In genomic region chr21:14744368-14744767, GRCh38 we compare ENCODE assay signal across 1 cellular context.
TF ChIP-seq lines count a peak whose summit lies in the region.

No MANE protein-coding gene starts in this region.

TF ChIP-seq in K562, 482 proteins besides CTCF, POLR2A, EP300 and RAD21 (continued from another document):
- no peak for TF ChIP-seq CHAMP1 (IDR thresholded peaks at IDR 0.05)
- TF ChIP-seq EWSR1 (IDR thresholded peaks at IDR 0.05; ENCODE audit: borderline replicate concordance, low read depth, partially characterized antibody) = no peak
- no peak for TF ChIP-seq ZNF133 (CRISPR knock-in tag; IDR thresholded peaks at IDR 0.05)
- no peak for TF ChIP-seq NCOA2 (IDR thresholded peaks at IDR 0.05; ENCODE audit: partially characterized antibody in 2 of 2)
- TF ChIP-seq FOXA3 (CRISPR knock-in tag; conservative IDR thresholded peaks at IDR 0.05 in 1 of 2, IDR thresholded peaks at IDR 0.05 in 1 of 2) = peak in 1 of 2 experiments; percentile 28; a peak in 1 of 4 replicates
- TF ChIP-seq SRF (CRISPR knock-in tag; IDR thresholded peaks at IDR 0.05) = no peak
- TF ChIP-seq MEIS2 (IDR thresholded peaks at IDR 0.05; ENCODE audit: partially characterized antibody) = no peak
- TF ChIP-seq GTF2E2 (tag; IDR thresholded peaks at IDR 0.05) = peak; percentile 46; the same call in 1 of the 2 replicates
- TF ChIP-seq TAF7 (tag; IDR thresholded peaks at IDR 0.05) = peak; percentile 75
- no peak for TF ChIP-seq ZNF175 (CRISPR knock-in tag; IDR thresholded peaks at IDR 0.05; ENCODE audit: low read depth)
- TF ChIP-seq ZNF778 (CRISPR knock-in tag; IDR thresholded peaks at IDR 0.05) = no peak
- no peak for TF ChIP-seq ZNF518B (CRISPR knock-in tag; IDR thresholded peaks at IDR 0.05)
- TF ChIP-seq ELF1 (tag; IDR thresholded peaks at IDR 0.05) = peak; percentile 42; the same call in 1 of the 2 replicates
- TF ChIP-seq CXXC5 (CRISPR knock-in tag; IDR thresholded peaks at IDR 0.05) = peak; percentile 44; the same call in 1 of the 2 replicates
- peak; percentile 63 for TF ChIP-seq POLR2H (tag; IDR thresholded peaks at IDR 0.05; ENCODE audit: low read depth)
- peak; percentile 75; the same call in 1 of the 2 replicates for TF ChIP-seq OTX1 (CRISPR knock-in tag; IDR thresholded peaks at IDR 0.05)
- TF ChIP-seq TOE1 (IDR thresholded peaks at IDR 0.05; ENCODE audit: borderline replicate concordance) = peak; percentile 44; the same call in 1 of the 2 replicates
- no peak for TF ChIP-seq TOE1 (CRISPR knock-in tag; IDR thresholded peaks at IDR 0.05; ENCODE audit: borderline replicate concordance, low read depth)
- TF ChIP-seq ATF4 (CRISPR knock-in tag; IDR thresholded peaks at IDR 0.05) = no peak
